Comparison of ENCODE assay signal across 8 cellular contexts in genomic region chr17:79728169-79728907, GRCh38. TPM values are rescaled to one million over a fixed set of nuclear protein-coding genes. Genes with fewer than 3 reads are reported as not detected.
DNase-seq lines count a peak whose midpoint lies in the region; ATAC-seq, FAIRE-seq and TF ChIP-seq lines count a peak whose summit lies in the region.

No MANE protein-coding gene starts in this region.

- FAIRE-seq in A204.1 (lab: Jason Lieb, UNC), result peak; percentile 70

- TF ChIP-seq POLR2A in GM19099 (IDR thresholded peaks at IDR 0.05; ENCODE audit: extremely low read depth, insufficient read length, low read depth), result peak; percentile 18

- peak; percentile 91 for ATAC-seq in sciatic nerve
- no peak for ATAC-seq in GM18870 (IDR thresholded peaks at IDR 0.05; ENCODE audit: unreplicated experiment)

- in situ Hi-C loops in astrocyte of the spinal cord (cut with HindIII; ENCODE audit: low sequenced_read_pairs), result no loop called here

- DNase-seq in NCI-H146 (lab: John Stamatoyannopoulos, UW) (peak; percentile 82), T1000 (lab: John Stamatoyannopoulos, UW) (peak; percentile 71), astrocyte of the spinal cord (ENCODE audit: low read depth, low spot score) (peak; percentile 89), hippocampal formation (lab: John Stamatoyannopoulos, UW) (peak; percentile 88 to 89), sciatic nerve (ENCODE audit: low spot score) (peak; percentile 91)

- intact Hi-C loops in sciatic nerve (cut with DNase I), result no loop called here

- H3K4me3 ChIP-seq in astrocyte of the spinal cord (ENCODE audit: low read depth, low read length), result peak overlapping the region; percentile 22

- no peak for TF ChIP-seq CTCF in astrocyte of the spinal cord (IDR thresholded peaks at IDR 0.05; ENCODE audit: low read depth, low read length)

RNA-seq across cellular contexts. Expression of gene ENPP7, which starts 2.4 kb away (rescaled TPM):
- not detected for total RNA-seq in sciatic nerve

RNA-seq across cellular contexts. Expression of gene CBX2, which starts 49.6 kb away (rescaled TPM):
- 4.7 TPM for total RNA-seq in sciatic nerve
